8 cellular contexts compared by ENCODE assay signal in genomic region chr11:72813740-72814138, GRCh38. TPM values are rescaled to one million over a fixed set of nuclear protein-coding genes. Genes with fewer than 3 reads are reported as not detected.
A peak's percentile ranks its signal among the peaks of the same experiment; 100 is the strongest.
DNase-seq lines count a peak whose midpoint lies in the region; ATAC-seq, FAIRE-seq and TF ChIP-seq lines count a peak whose summit lies in the region.

No MANE protein-coding gene starts in this region.

- no peak for FAIRE-seq in HepG2 (lab: Jason Lieb, UNC)

- H3K9ac ChIP-seq in SK-N-SH (peak overlapping the region; percentile 97), HepG2 (ENCODE audit: insufficient read depth, low read depth, low read length) (peak overlapping the region; percentile 91)

- TF ChIP-seq EP300 in SK-N-SH (IDR thresholded peaks at IDR 0.05; ENCODE audit: borderline replicate concordance in 1 of 2, low read depth in 1 of 2, low read length in 1 of 2) (no peak), HepG2 (IDR thresholded peaks at IDR 0.05; ENCODE audit: low read depth in 2 of 2, low read length in 2 of 2) (no peak), HepG2 (CRISPR knock-in tag; IDR thresholded peaks at IDR 0.05; ENCODE audit: borderline replicate concordance) (peak; percentile 39; the same call in 1 of the 2 replicates)

- DNase-seq in A172 (ENCODE audit: low spot score) = peak; percentile 65
- peak; percentile 86 for DNase-seq in GM10266 (ENCODE audit: extremely low spot score)
- DNase-seq in HEK293T (ENCODE audit: extremely low spot score) = peak; percentile 71
- peak; percentile 82 for DNase-seq in MG63
- DNase-seq in SK-N-SH = peak; percentile 91
- peak; percentile 81 for DNase-seq in cerebellar cortex (ENCODE audit: low spot score)
- DNase-seq in HepG2 (ENCODE audit: low spot score) = peak; percentile 65
- peak in 2 of 3 donors; percentile 65 to 82 for DNase-seq in stimulated activated CD4-positive, alpha-beta T cell treated with anti-CD3 and anti-CD28 coated beads, TNF-alpha, amount 100 ng/mL, for 48 hours (ENCODE audit: low read depth in 3 of 3)

- peak in 1 of 2 experiments; percentile 90; a peak in 3 of 4 replicates for TF ChIP-seq POLR2A in HepG2 (IDR thresholded peaks at IDR 0.05; ENCODE audit: insufficient read depth in 1 of 2, low read depth in 2 of 2, low read length in 2 of 2)

- no peak for TF ChIP-seq CTCF in GM10266 (IDR thresholded peaks at IDR 0.05; ENCODE audit: control insufficient read depth, insufficient read depth, low read depth, missing control alignments)
- TF ChIP-seq CTCF in SK-N-SH (IDR thresholded peaks at IDR 0.05) = no peak
- TF ChIP-seq CTCF in HepG2 (CRISPR knock-in tag; IDR thresholded peaks at IDR 0.05) = peak; percentile 12; the same call in 1 of the 2 replicates

- intact Hi-C loops in HepG2 (cut with micrococcal nuclease; ENCODE audit: unreplicated experiment) = loop anchor here (1.0 to 2.0 kb wide), 3 partner anchors 19 to 88 kb away; partner anchors contain the start of gene STARD10

- no peaks in the 10 kb centered on the region for H3K9me3 ChIP-seq in MG63
- no peaks in the 10 kb centered on the region for H3K9me3 ChIP-seq in SK-N-SH
- no peaks in the 10 kb centered on the region for H3K9me3 ChIP-seq in HepG2 (ENCODE audit: low read length)

- H3K79me2 ChIP-seq in SK-N-SH (ENCODE audit: insufficient read depth) (peaks cover 25% of the 10 kb centered on the region; the same call in 1 of the 2 replicates), HepG2 (ENCODE audit: insufficient read depth, low read length) (peaks cover 20% of the 10 kb centered on the region)

- H3F3A ChIP-seq in SK-N-SH (replicated peaks; ENCODE audit: insufficient read depth) = no peaks in the 10 kb centered on the region

- CTCF ChIA-PET in HEK293T (lab: Yijun Ruan, JAX) = interaction anchor here (0.6 to 1.6 kb wide), 3 partner anchors 16 to 77 kb away, joined by 3 to 6 read pairs (median 4); no protein-coding TSS in a partner anchor
- CTCF ChIA-PET in SK-N-SH (lab: Yijun Ruan, JAX) = interaction anchor here (0.8 to 5.4 kb wide), 12 partner anchors 9 to 486 kb away, joined by 3 to 33 read pairs (median 5); partner anchors contain the start of gene STARD10
- CTCF ChIA-PET in HepG2 (lab: Yijun Ruan, JAX; ENCODE audit: low intra/inter-chr PET ratio, low total read pairs) = interaction anchor here (3.6 kb wide), 1 partner anchor 89 kb away, joined by 25 read pairs; no protein-coding TSS in a partner anchor

- in situ Hi-C loops in HepG2 (cut with HindIII; ENCODE audit: extremely low pct_ligation_motif_present, low pct_unique_long_range_greater_than_20kb) = no loop called here

- peaks cover 9% of the 10 kb centered on the region for H3K36me3 ChIP-seq in MG63
- no peaks in the 10 kb centered on the region for H3K36me3 ChIP-seq in SK-N-SH (replicated peaks in 1 of 2; ENCODE audit: control insufficient read depth in 1 of 2, insufficient read depth in 2 of 2, low read length in 1 of 2)
- H3K36me3 ChIP-seq in HepG2 (replicated peaks in 1 of 2; ENCODE audit: control insufficient read depth in 1 of 2, insufficient read depth in 2 of 2, low read length in 2 of 2) = peaks cover 0 to 2% of the 10 kb centered on the region in 2 experiments; a peak in 2 of 5 replicates

- H3K27me3 ChIP-seq in MG63 (no peaks in the 10 kb centered on the region), SK-N-SH (ENCODE audit: insufficient read depth) (no peaks in the 10 kb centered on the region), HepG2 (ENCODE audit: control insufficient read depth in 1 of 2, insufficient read depth in 2 of 2, low read length in 2 of 2) (no peaks in the 10 kb centered on the region; a peak in 1 of 5 replicates)

- TF ChIP-seq RAD21 in SK-N-SH (IDR thresholded peaks at IDR 0.05; ENCODE audit: low read length) (no peak), HepG2 (CRISPR knock-in tag; IDR thresholded peaks at IDR 0.05) (no peak)

- H4K20me1 ChIP-seq in SK-N-SH (ENCODE audit: insufficient read depth) (no peaks in the 10 kb centered on the region), HepG2 (ENCODE audit: insufficient read depth, low read length) (no peaks in the 10 kb centered on the region)

- H2AFZ ChIP-seq in SK-N-SH (ENCODE audit: low read depth) = peak overlapping the region; percentile 89
- H2AFZ ChIP-seq in HepG2 (ENCODE audit: low read length) = peak overlapping the region; percentile 43

- H3K4me1 ChIP-seq in SK-N-SH (ENCODE audit: control insufficient read depth in 1 of 2, insufficient read depth in 2 of 2, low read depth in 1 of 2, low read length in 1 of 2) = peaks cover 8 to 33% of the 10 kb centered on the region in 2 experiments; a peak in 2 of 4 replicates
- H3K4me1 ChIP-seq in HepG2 (ENCODE audit: insufficient read depth, low read length) = peaks cover 37% of the 10 kb centered on the region

- no peaks in the 10 kb centered on the region for H3K9me2 ChIP-seq in SK-N-SH

- WGBS in SK-N-SH (ENCODE audit: low lambda C conversion rate) = 0% methylated on average over 17 of the region's 34 CpGs
- WGBS in HepG2 (ENCODE audit: low lambda C conversion rate) = 0% methylated on average over 12 of the region's 34 CpGs

- H3K27ac ChIP-seq in SK-N-SH (ENCODE audit: low read depth in 2 of 2, low read length in 1 of 2) (peak overlapping the region; percentile 91 to 96), HepG2 (ENCODE audit: extremely low read length, insufficient read depth, low read length) (peak overlapping the region; percentile 94)

- ATAC-seq in HepG2 = peak; percentile 78

- BruUV-seq in HepG2 (replicated peaks; lab: Mats Ljungman, UMichigan) = no TSS peak

- POLR2A ChIA-PET in HEK293T (lab: Yijun Ruan, JAX) = interaction anchor here (1.1 to 1.9 kb wide), 7 partner anchors 9 to 88 kb away, joined by 3 to 17 read pairs (median 4); partner anchors contain the start of gene STARD10
- POLR2A ChIA-PET in SK-N-SH (lab: Yijun Ruan, JAX) = interaction anchor here (1.0 to 1.4 kb wide), 2 partner anchors 20 to 88 kb away, joined by 5 read pairs; partner anchors contain the start of gene STARD10
- POLR2A ChIA-PET in HepG2 (lab: Yijun Ruan, JAX) = interaction anchor here (0.8 to 2.9 kb wide), 5 partner anchors 19 to 89 kb away, joined by 3 to 22 read pairs (median 5); partner anchors contain the start of gene STARD10

- H3K4me2 ChIP-seq in SK-N-SH = peak overlapping the region; percentile 97
- peak overlapping the region; percentile 99 for H3K4me2 ChIP-seq in HepG2 (ENCODE audit: low read depth, low read length)

- H3K4me3 ChIP-seq in MG63 (peak overlapping the region; percentile 75), SK-N-SH (ENCODE audit: low read depth in 2 of 2, low read length in 1 of 2) (peak overlapping the region; percentile 83 to 92), HepG2 (replicated peaks in 1 of 3; ENCODE audit: insufficient read depth in 1 of 3, low read depth in 2 of 3, low read length in 3 of 3) (peak overlapping the region; percentile 73 to 90 (median 82))

RNA-seq across cellular contexts. Expression of gene ATG16L2, which starts 0.5 kb away (rescaled TPM):
- 3.4 and 46.5 TPM in 2 replicates for total RNA-seq in A172 (2014; rRNA removed; shearing (Covaris generic))
- 2.2 and 5.1 TPM in 2 replicates for total RNA-seq in MG63 (2014; rRNA removed; shearing (Covaris generic); ENCODE audit: low replicate concordance)
- polyA plus RNA-seq in SK-N-SH (2012; rRNA removed) (26.9 and 29.4 TPM in 2 replicates), HepG2 (2011; rRNA removed) (14.8 and 19.3 TPM in 2 replicates)
- polyA plus RNA-seq in SK-N-SH (2012; cell fraction: cytosol; rRNA removed) = 3.8 and 6.1 TPM in 2 replicates
- 205 and 218 TPM in 2 replicates for polyA plus RNA-seq in SK-N-SH (2012; cell fraction: nucleus; rRNA removed)
- total RNA-seq in HepG2 (2016; rRNA removed; fragmentation: Illumina TruSeq; extraction: Trizol) = 0.79 and 6.2 TPM in 2 replicates
- 0.71 and 1.1 TPM in 2 replicates for total RNA-seq in HepG2 (2016; cell fraction: cytosol; rRNA removed; fragmentation: Illumina TruSeq; extraction: Trizol; ENCODE audit: low read depth)
- 0.88 and 6.5 TPM in 2 replicates for total RNA-seq in HepG2 (2016; cell fraction: insoluble cytoplasmic fraction; rRNA removed; fragmentation: Illumina TruSeq; extraction: Trizol)
- total RNA-seq in HepG2 (2016; cell fraction: membrane; rRNA removed; fragmentation: Illumina TruSeq; extraction: Trizol) = 0.93 and 2.4 TPM in 2 replicates
- total RNA-seq in HepG2 (2016; cell fraction: nucleus; rRNA removed; fragmentation: Illumina TruSeq; extraction: Trizol) = 11.6 and 12.0 TPM in 2 replicates
- 2.1 and 3.0 TPM in 2 replicates for polyA plus RNA-seq in HepG2 (2011; cell fraction: cytosol; rRNA removed)
- 251 and 263 TPM in 2 replicates for polyA plus RNA-seq in HepG2 (2011; cell fraction: nucleus; rRNA removed)
- 8.2 and 9.1 TPM in 2 replicates for polyA plus RNA-seq in HepG2 (2012)
- 0.28 and 0.58 TPM in 2 replicates for polyA plus RNA-seq in HepG2 (2016; cell fraction: cytosol; fragmentation: Illumina TruSeq; extraction: Trizol; ENCODE audit: low read depth)
- polyA plus RNA-seq in HepG2 (2016; cell fraction: insoluble cytoplasmic fraction; fragmentation: Illumina TruSeq; extraction: Trizol; ENCODE audit: low read depth) = 0.75 and 1.2 TPM in 2 replicates
- 0.56 and 0.72 TPM in 2 replicates for polyA plus RNA-seq in HepG2 (2016; cell fraction: membrane; fragmentation: Illumina TruSeq; extraction: Trizol; ENCODE audit: low read depth)
- 31.9 and 32.0 TPM in 2 replicates for polyA plus RNA-seq in HepG2 (2016; cell fraction: nucleus; fragmentation: Illumina TruSeq; extraction: Trizol; ENCODE audit: insufficient read depth, low read depth)
- polyA minus RNA-seq in HepG2 (2011; rRNA and poly(A)+ RNA removed; ENCODE audit: low replicate concordance) = 9.4 and 19.0 TPM in 2 replicates
- polyA minus RNA-seq in HepG2 (2011; cell fraction: cytosol; rRNA and poly(A)+ RNA removed) = 0.69 and 0.97 TPM in 2 replicates
- polyA minus RNA-seq in HepG2 (2011; cell fraction: nucleus; rRNA and poly(A)+ RNA removed) = 25.1 and 27.8 TPM in 2 replicates

RNA-seq across cellular contexts. Expression of gene STARD10, which starts 19.9 kb away (rescaled TPM):
- total RNA-seq in A172 (2014; rRNA removed; shearing (Covaris generic)) = 56.8 and 60.2 TPM in 2 replicates
- total RNA-seq in MG63 (2014; rRNA removed; shearing (Covaris generic); ENCODE audit: low replicate concordance) = 0.91 and 15.1 TPM in 2 replicates
- 42.2 and 47.7 TPM in 2 replicates for polyA plus RNA-seq in SK-N-SH (2012; rRNA removed)
- 20.7 and 30.1 TPM in 2 replicates for polyA plus RNA-seq in SK-N-SH (2012; cell fraction: cytosol; rRNA removed)
- polyA plus RNA-seq in SK-N-SH (2012; cell fraction: nucleus; rRNA removed) = 23.7 and 25.6 TPM in 2 replicates
- 248 and 341 TPM in 2 replicates for total RNA-seq in HepG2 (2016; rRNA removed; fragmentation: Illumina TruSeq; extraction: Trizol)
- total RNA-seq in HepG2 (2016; cell fraction: cytosol; rRNA removed; fragmentation: Illumina TruSeq; extraction: Trizol; ENCODE audit: low read depth) = 1,658 and 1,675 TPM in 2 replicates
- 231 and 367 TPM in 2 replicates for total RNA-seq in HepG2 (2016; cell fraction: insoluble cytoplasmic fraction; rRNA removed; fragmentation: Illumina TruSeq; extraction: Trizol)
- 1,130 and 1,245 TPM in 2 replicates for total RNA-seq in HepG2 (2016; cell fraction: membrane; rRNA removed; fragmentation: Illumina TruSeq; extraction: Trizol)
- 138 and 147 TPM in 2 replicates for total RNA-seq in HepG2 (2016; cell fraction: nucleus; rRNA removed; fragmentation: Illumina TruSeq; extraction: Trizol)
- 260 and 311 TPM in 2 replicates for polyA plus RNA-seq in HepG2 (2011; rRNA removed)
- polyA plus RNA-seq in HepG2 (2011; cell fraction: cytosol; rRNA removed) = 248 and 317 TPM in 2 replicates
- polyA plus RNA-seq in HepG2 (2011; cell fraction: nucleus; rRNA removed) = 146 and 149 TPM in 2 replicates
- polyA plus RNA-seq in HepG2 (2012) = 146 and 179 TPM in 2 replicates
- polyA plus RNA-seq in HepG2 (2016; cell fraction: cytosol; fragmentation: Illumina TruSeq; extraction: Trizol; ENCODE audit: low read depth) = 2,121 and 2,355 TPM in 2 replicates
- polyA plus RNA-seq in HepG2 (2016; cell fraction: insoluble cytoplasmic fraction; fragmentation: Illumina TruSeq; extraction: Trizol; ENCODE audit: low read depth) = 324 and 400 TPM in 2 replicates
- polyA plus RNA-seq in HepG2 (2016; cell fraction: membrane; fragmentation: Illumina TruSeq; extraction: Trizol; ENCODE audit: low read depth) = 1,491 and 1,549 TPM in 2 replicates
- polyA plus RNA-seq in HepG2 (2016; cell fraction: nucleus; fragmentation: Illumina TruSeq; extraction: Trizol; ENCODE audit: insufficient read depth, low read depth) = 357 and 378 TPM in 2 replicates
- polyA minus RNA-seq in HepG2 (2011; rRNA and poly(A)+ RNA removed; ENCODE audit: low replicate concordance) = 15.4 and 222 TPM in 2 replicates
- polyA minus RNA-seq in HepG2 (2011; cell fraction: cytosol; rRNA and poly(A)+ RNA removed) = 77.0 and 88.8 TPM in 2 replicates
- 41.4 and 44.8 TPM in 2 replicates for polyA minus RNA-seq in HepG2 (2011; cell fraction: nucleus; rRNA and poly(A)+ RNA removed)

Comparison
In these comparisons a context has a peak if more than half of its experiments do, and no peak if none do; other contexts are left out.
1. Peak in every context shown above with its lines: DNase-seq, ATAC-seq, H3K4me3 ChIP-seq and H3K27ac ChIP-seq.